In genomic region chr6:145082359-145082758, GRCh38 we compare ENCODE assay signal across 11 cellular contexts.
"Had no signal": no experiment of that assay in that cellular context is flagged by ENCODE, and none has a peak within 500 bp of the region (broad histone marks: within the 10 kb centered on the region; RNA-seq: fewer than 3 reads in every experiment).

No MANE protein-coding gene starts in this region.

- H3K9ac ChIP-seq: GM23248 had no signal

- H3K27ac ChIP-seq: GM23248 had no signal

- H3K4me2 ChIP-seq: GM23338 had no signal

- H3K4me3 ChIP-seq: GM23248, GM23338, HAP-1 had no signal

- H2AFZ ChIP-seq: GM23248, GM23338 had no signal

- FAIRE-seq: H1, H54 had no signal

- H3K36me3 ChIP-seq: HAP-1 had no signal

- ATAC-seq: GM23338, HCT116 had no signal

- H3K9me3 ChIP-seq: HAP-1 had no signal

- DNase-seq: GM23248, GOT3, H7, H9, HCEC 1CT, HFFc6 had no signal
